In the genomic region with DNA sequence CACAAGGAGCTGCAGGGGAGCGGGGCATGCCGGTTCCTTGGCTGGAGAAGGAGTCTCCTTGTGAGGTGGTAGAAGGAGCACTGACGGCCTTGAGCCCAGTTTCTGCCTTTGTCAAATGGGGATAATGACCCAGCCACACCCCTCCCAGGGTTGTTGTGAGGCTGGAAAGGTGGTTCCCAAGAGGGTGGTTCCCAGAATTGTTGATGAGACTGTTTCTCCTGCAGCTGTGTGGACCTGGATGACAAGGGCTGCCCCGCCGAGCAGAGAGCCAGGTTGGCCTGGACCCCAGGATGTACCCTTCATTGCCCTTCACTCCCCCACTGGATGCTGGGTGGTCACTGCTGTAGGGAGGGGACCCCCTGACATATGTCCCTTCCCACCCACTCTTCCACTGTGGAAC, we compare ENCODE assay signal across 29 cellular contexts. TPM values are rescaled to one million over a fixed set of nuclear protein-coding genes. Genes with fewer than 3 reads are reported as not detected.
"Had no signal": no experiment of that assay in that cellular context is flagged by ENCODE, and none has a peak within 500 bp of the region (broad histone marks: within the 10 kb centered on the region; RNA-seq: fewer than 3 reads in every experiment).

No MANE protein-coding gene starts in this region.

- H3K4me3 ChIP-seq: esophagus squamous epithelium, heart right ventricle, left ventricle myocardium inferior, lower lobe of right lung, neural progenitor cell, prostate gland, right atrium auricular region, smooth muscle cell, suprapubic skin had no signal

- ATAC-seq: heart right ventricle; left cardiac atrium; lower lobe of right lung; natural killer cell treated with Interleukin-12 subunit alpha and Interleukin-12 subunit beta and Interleukin-15 and Interleukin-18, amount 100 ng/mL, for 72 hours; sciatic nerve; stimulated activated naive CD8-positive, alpha-beta T cell treated with anti-CD3 and anti-CD28 coated beads, Interleukin-15, amount 100 ng/mL, for 72 hours had no signal

- H3K9me3 ChIP-seq: esophagus squamous epithelium, heart right ventricle, left ventricle myocardium inferior, lower lobe of right lung, prostate gland, right atrium auricular region, suprapubic skin had no signal

- H3K36me3 ChIP-seq: neural progenitor cell had no signal

- H3K27me3 ChIP-seq: esophagus squamous epithelium, heart right ventricle, neural progenitor cell, right atrium auricular region, suprapubic skin had no signal

- H3K27ac ChIP-seq: epithelial cell of prostate, heart right ventricle, left ventricle myocardium inferior, lower lobe of right lung, neural progenitor cell, prostate gland, right atrium auricular region, suprapubic skin had no signal

- H3K4me1 ChIP-seq: lower lobe of right lung, neural progenitor cell had no signal

- DNase-seq: effector CD8-positive, alpha-beta T cell; endodermal cell; esophagus squamous epithelium; foreskin melanocyte; glutamatergic neuron; heart right ventricle; hippocampal formation; left cardiac atrium; left ventricle myocardium inferior; lower lobe of right lung; naive B cell; stimulated activated CD4-positive, alpha-beta T cell treated with anti-CD3 and anti-CD28 coated beads, Interleukin-12 subunit alpha, Interleukin-12 subunit beta, amount 100 ng/mL, for 4 hours; stimulated activated CD4-positive, alpha-beta T cell treated with anti-CD3 and anti-CD28 coated beads, Interleukin-1b, Interleukin-23, amount 100 ng/mL, for 48 hours; stimulated activated CD4-positive, alpha-beta T cell treated with anti-CD3 and anti-CD28 coated beads, Interleukin-4, amount 100 ng/mL, for 1 hour; stimulated activated CD8-positive, alpha-beta memory T cell treated with anti-CD3 and anti-CD28 coated beads, Interleukin-4, amount 100 ng/mL, for 48 hours; stimulated activated naive CD4-positive, alpha-beta T cell; stimulated activated naive CD8-positive, alpha-beta T cell treated with anti-CD3 and anti-CD28 coated beads, Interleukin-15, amount 100 ng/mL, for 72 hours; trophoblast cell had no signal

RNA-seq across cellular contexts. Expression of a gene that starts 18.2 kb away (rescaled TPM):
- total RNA-seq: mononuclear cell had no signal

RNA-seq across cellular contexts. Expression of a gene that starts 51.3 kb away (rescaled TPM):
- total RNA-seq: kidney epithelial cell; mononuclear cell; natural killer cell treated with Interleukin-12 subunit alpha and Interleukin-12 subunit beta and Interleukin-15 and Interleukin-18, amount 100 ng/mL, for 72 hours; smooth muscle cell; urinary bladder had no signal
